32 cellular contexts compared by ENCODE assay signal in genomic region chr19:15081911-15082310, GRCh38. TPM values are rescaled to one million over a fixed set of nuclear protein-coding genes. Genes with fewer than 3 reads are reported as not detected.
"Had no signal": no experiment of that assay in that cellular context is flagged by ENCODE, and none has a peak within 500 bp of the region (broad histone marks: within the 10 kb centered on the region; RNA-seq: fewer than 3 reads in every experiment).

A gene with protein sequence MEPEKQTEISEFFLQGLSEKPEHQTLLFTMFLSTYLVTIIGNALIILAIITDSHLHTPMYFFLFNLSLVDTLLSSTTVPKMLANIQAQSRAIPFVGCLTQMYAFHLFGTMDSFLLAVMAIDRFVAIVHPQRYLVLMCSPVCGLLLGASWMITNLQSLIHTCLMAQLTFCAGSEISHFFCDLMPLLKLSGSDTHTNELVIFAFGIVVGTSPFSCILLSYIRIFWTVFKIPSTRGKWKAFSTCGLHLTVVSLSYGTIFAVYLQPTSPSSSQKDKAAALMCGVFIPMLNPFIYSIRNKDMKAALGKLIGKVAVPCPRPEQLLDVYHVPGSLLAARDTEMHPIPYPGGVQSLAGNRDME (plus strand): TSS chr19:15082211. CDS start chr19:15087066, 4,855 bp downstream.

- ATAC-seq: stimulated activated effector memory CD8-positive, alpha-beta T cell treated with anti-CD3 and anti-CD28 coated beads, Interleukin-12 subunit alpha, Interleukin-12 subunit beta, amount 100 ng/mL, for 72 hours; stimulated activated memory B cell treated with anti-CD40 and anti-IgM and Interleukin-4, amounts not matched to agents 10 μg/mL and 1 μg/mL and 100 μg/mL, for 72 hours; stimulated activated naive B cell treated with anti-CD40 and anti-IgM and Interleukin-4, amounts not matched to agents 10 μg/mL and 1 μg/mL and 100 μg/mL, for 72 hours; stimulated activated naive CD8-positive, alpha-beta T cell treated with anti-CD3 and anti-CD28 coated beads, Interleukin-15, amount 100 ng/mL, for 72 hours; stimulated activated naive CD8-positive, alpha-beta T cell treated with anti-CD3 and anti-CD28 coated beads, Interleukin-15, Interleukin-2, amounts not matched to agents 100 U/mL and 50 U/mL, for 24 hours; upper lobe of right lung had no signal

- H3K4me3 ChIP-seq: stomach, suprapubic skin, testis, thoracic aorta, thyroid gland, tibial artery, tibial nerve, transverse colon, upper lobe of left lung, upper lobe of right lung, uterus, vagina had no signal

- H3K4me1 Mint-ChIP-seq: stimulated activated effector memory CD8-positive, alpha-beta T cell treated with anti-CD3 and anti-CD28 coated beads, Interleukin-12 subunit alpha, Interleukin-12 subunit beta, amount 100 ng/mL, for 72 hours; stimulated activated memory B cell treated with anti-CD40 and anti-IgM and Interleukin-4, amounts not matched to agents 10 μg/mL and 1 μg/mL and 100 μg/mL, for 72 hours; stimulated activated naive B cell treated with anti-CD40 and anti-IgM and Interleukin-4, amounts not matched to agents 10 μg/mL and 1 μg/mL and 100 μg/mL, for 72 hours; stimulated activated naive CD8-positive, alpha-beta T cell treated with anti-CD3 and anti-CD28 coated beads, Interleukin-15, amount 100 ng/mL, for 72 hours had no signal

- H3K4me1 ChIP-seq: stomach, suprapubic skin, testis, thyroid gland, tibial artery, tibial nerve, transverse colon, upper lobe of left lung, upper lobe of right lung, uterus, vagina had no signal

- H3K9me3 Mint-ChIP-seq: stimulated activated effector memory CD8-positive, alpha-beta T cell treated with anti-CD3 and anti-CD28 coated beads, Interleukin-12 subunit alpha, Interleukin-12 subunit beta, amount 100 ng/mL, for 72 hours; stimulated activated memory B cell treated with anti-CD40 and anti-IgM and Interleukin-4, amounts not matched to agents 10 μg/mL and 1 μg/mL and 100 μg/mL, for 72 hours; stimulated activated naive B cell treated with anti-CD40 and anti-IgM and Interleukin-4, amounts not matched to agents 10 μg/mL and 1 μg/mL and 100 μg/mL, for 72 hours; stimulated activated naive CD8-positive, alpha-beta T cell treated with anti-CD3 and anti-CD28 coated beads, Interleukin-15, amount 100 ng/mL, for 72 hours; stimulated activated naive CD8-positive, alpha-beta T cell treated with anti-CD3 and anti-CD28 coated beads, Interleukin-15, Interleukin-2, amounts not matched to agents 100 ng/mL and 50 ng/mL, for 24 hours; type B pancreatic cell had no signal

- H3K4me3 Mint-ChIP-seq: stimulated activated effector memory CD8-positive, alpha-beta T cell treated with anti-CD3 and anti-CD28 coated beads, Interleukin-12 subunit alpha, Interleukin-12 subunit beta, amount 100 ng/mL, for 72 hours; stimulated activated memory B cell treated with anti-CD40 and anti-IgM and Interleukin-4, amounts not matched to agents 10 μg/mL and 1 μg/mL and 100 μg/mL, for 72 hours; stimulated activated naive B cell treated with anti-CD40 and anti-IgM and Interleukin-4, amounts not matched to agents 10 μg/mL and 1 μg/mL and 100 μg/mL, for 72 hours; stimulated activated naive CD8-positive, alpha-beta T cell treated with anti-CD3 and anti-CD28 coated beads, Interleukin-15, amount 100 ng/mL, for 72 hours; stimulated activated naive CD8-positive, alpha-beta T cell treated with anti-CD3 and anti-CD28 coated beads, Interleukin-15, Interleukin-2, amounts not matched to agents 100 ng/mL and 50 ng/mL, for 24 hours; type B pancreatic cell had no signal

- DNase-seq: stimulated activated CD4-positive, alpha-beta T cell treated with anti-CD3 and anti-CD28 coated beads, Interleukin-2, amount 100 ng/mL, for 48 hours; stimulated activated CD4-positive, alpha-beta T cell treated with anti-CD3 and anti-CD28 coated beads, Interleukin-4, amount 100 ng/mL, for 1 hour; stimulated activated CD4-positive, alpha-beta T cell treated with anti-CD3 and anti-CD28 coated beads, Interleukin-4, amount 100 ng/mL, for 24 hours; stimulated activated CD4-positive, alpha-beta T cell treated with anti-CD3 and anti-CD28 coated beads, Interleukin-4, amount 100 ng/mL, for 4 hours; stimulated activated CD8-positive, alpha-beta memory T cell treated with anti-CD3 and anti-CD28 coated beads, Interleukin-4, amount 100 ng/mL, for 48 hours; stimulated activated naive B cell treated with anti-CD40 and anti-IgM and Interleukin-4, amounts not matched to agents 10 μg/mL and 1 μg/mL and 100 μg/mL, for 72 hours; stimulated activated naive CD4-positive, alpha-beta T cell; stimulated activated naive CD4-positive, alpha-beta T cell treated with Interleukin-2 at 50 U/mL for 16 hours; stimulated activated naive CD8-positive, alpha-beta T cell treated with anti-CD3 and anti-CD28 coated beads, Interleukin-15, amount 100 ng/mL, for 72 hours; stimulated activated naive CD8-positive, alpha-beta T cell treated with anti-CD3 and anti-CD28 coated beads, Interleukin-15, Interleukin-2, amounts not matched to agents 100 U/mL and 50 U/mL, for 24 hours; stomach; substantia nigra; testis; thyroid gland; tibial artery; transverse colon; trophoblast cell; upper lobe of left lung; upper lobe of right lung; uterus had no signal

- H3K36me3 ChIP-seq: stomach, suprapubic skin, thoracic aorta, thyroid gland, tibial artery, tibial nerve, transverse colon, upper lobe of left lung, upper lobe of right lung, uterus, vagina had no signal

- H3K9me3 ChIP-seq: stomach, suprapubic skin, testis, thoracic aorta, thyroid gland, tibial artery, tibial nerve, transverse colon, upper lobe of left lung, upper lobe of right lung, uterus, vagina had no signal

- H3K27ac ChIP-seq: stomach, suprapubic skin, testis, thoracic aorta, thyroid gland, tibial artery, tibial nerve, transverse colon, upper lobe of left lung, upper lobe of right lung, uterus, vagina had no signal

- H3K27ac Mint-ChIP-seq: stimulated activated effector memory CD8-positive, alpha-beta T cell treated with anti-CD3 and anti-CD28 coated beads, Interleukin-12 subunit alpha, Interleukin-12 subunit beta, amount 100 ng/mL, for 72 hours; stimulated activated memory B cell treated with anti-CD40 and anti-IgM and Interleukin-4, amounts not matched to agents 10 μg/mL and 1 μg/mL and 100 μg/mL, for 72 hours; stimulated activated naive B cell treated with anti-CD40 and anti-IgM and Interleukin-4, amounts not matched to agents 10 μg/mL and 1 μg/mL and 100 μg/mL, for 72 hours; stimulated activated naive CD8-positive, alpha-beta T cell treated with anti-CD3 and anti-CD28 coated beads, Interleukin-15, Interleukin-2, amounts not matched to agents 100 ng/mL and 50 ng/mL, for 24 hours; type B pancreatic cell had no signal

- H3K36me3 Mint-ChIP-seq: stimulated activated effector memory CD8-positive, alpha-beta T cell treated with anti-CD3 and anti-CD28 coated beads, Interleukin-12 subunit alpha, Interleukin-12 subunit beta, amount 100 ng/mL, for 72 hours; stimulated activated memory B cell treated with anti-CD40 and anti-IgM and Interleukin-4, amounts not matched to agents 10 μg/mL and 1 μg/mL and 100 μg/mL, for 72 hours; stimulated activated naive B cell treated with anti-CD40 and anti-IgM and Interleukin-4, amounts not matched to agents 10 μg/mL and 1 μg/mL and 100 μg/mL, for 72 hours; type B pancreatic cell had no signal

- H3K27me3 ChIP-seq: testis, thyroid gland, uterus, vagina had no signal

RNA-seq across cellular contexts. Expression of the gene that starts here (rescaled TPM):
- total RNA-seq: stomach, subcutaneous adipose tissue, suprapubic skin, temporal lobe, testis, thoracic aorta, thyroid gland, tibial nerve, transverse colon, upper lobe of left lung, upper lobe of right lung, ureter, urinary bladder, uterus, vagina had no signal
- polyA plus RNA-seq: stomach, urinary bladder had no signal
